In the genomic region with DNA sequence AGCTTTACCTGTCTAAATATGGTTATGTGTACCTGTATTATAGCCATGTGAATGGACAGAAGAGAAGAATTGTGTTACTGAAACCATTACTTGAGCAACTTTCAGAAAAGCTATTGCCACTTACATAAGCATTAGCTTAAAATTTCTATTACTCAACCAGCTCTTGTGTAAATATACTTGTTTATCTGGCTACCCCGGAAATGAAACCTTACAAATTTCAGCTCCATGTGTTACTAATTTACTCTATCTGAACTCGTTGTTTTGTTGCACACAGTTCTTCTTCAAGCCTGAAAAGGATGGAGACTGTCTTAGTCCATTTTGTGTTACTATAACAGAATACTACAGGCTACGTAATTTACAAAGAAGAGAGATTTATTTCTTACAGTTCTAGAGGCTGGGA, we compare ENCODE assay signal across 1 cellular context.
TF ChIP-seq lines count a peak whose summit lies in the region.

No MANE protein-coding gene starts in this region.

TF ChIP-seq in HepG2, 621 proteins besides CTCF, POLR2A, EP300 and RAD21:
- TF ChIP-seq, protein P1, sequence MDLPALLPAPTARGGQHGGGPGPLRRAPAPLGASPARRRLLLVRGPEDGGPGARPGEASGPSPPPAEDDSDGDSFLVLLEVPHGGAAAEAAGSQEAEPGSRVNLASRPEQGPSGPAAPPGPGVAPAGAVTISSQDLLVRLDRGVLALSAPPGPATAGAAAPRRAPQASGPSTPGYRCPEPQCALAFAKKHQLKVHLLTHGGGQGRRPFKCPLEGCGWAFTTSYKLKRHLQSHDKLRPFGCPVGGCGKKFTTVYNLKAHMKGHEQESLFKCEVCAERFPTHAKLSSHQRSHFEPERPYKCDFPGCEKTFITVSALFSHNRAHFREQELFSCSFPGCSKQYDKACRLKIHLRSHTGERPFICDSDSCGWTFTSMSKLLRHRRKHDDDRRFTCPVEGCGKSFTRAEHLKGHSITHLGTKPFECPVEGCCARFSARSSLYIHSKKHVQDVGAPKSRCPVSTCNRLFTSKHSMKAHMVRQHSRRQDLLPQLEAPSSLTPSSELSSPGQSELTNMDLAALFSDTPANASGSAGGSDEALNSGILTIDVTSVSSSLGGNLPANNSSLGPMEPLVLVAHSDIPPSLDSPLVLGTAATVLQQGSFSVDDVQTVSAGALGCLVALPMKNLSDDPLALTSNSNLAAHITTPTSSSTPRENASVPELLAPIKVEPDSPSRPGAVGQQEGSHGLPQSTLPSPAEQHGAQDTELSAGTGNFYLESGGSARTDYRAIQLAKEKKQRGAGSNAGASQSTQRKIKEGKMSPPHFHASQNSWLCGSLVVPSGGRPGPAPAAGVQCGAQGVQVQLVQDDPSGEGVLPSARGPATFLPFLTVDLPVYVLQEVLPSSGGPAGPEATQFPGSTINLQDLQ (CRISPR knock-in tag; IDR thresholded peaks at IDR 0.05), result no peak
- TF ChIP-seq ZNF761 (CRISPR knock-in tag; conservative IDR thresholded peaks at IDR 0.05) (no peak), ZBTB25 (CRISPR knock-in tag; IDR thresholded peaks at IDR 0.05) (no peak), TEAD2 (CRISPR knock-in tag; IDR thresholded peaks at IDR 0.05) (no peak), GABPA (IDR thresholded peaks at IDR 0.05; ENCODE audit: low read depth, low read length) (no peak), GABPA (CRISPR knock-in tag; IDR thresholded peaks at IDR 0.05; ENCODE audit: low read depth) (peak; percentile 42; the same call in 1 of the 2 replicates)
- TF ChIP-seq, protein P2, sequence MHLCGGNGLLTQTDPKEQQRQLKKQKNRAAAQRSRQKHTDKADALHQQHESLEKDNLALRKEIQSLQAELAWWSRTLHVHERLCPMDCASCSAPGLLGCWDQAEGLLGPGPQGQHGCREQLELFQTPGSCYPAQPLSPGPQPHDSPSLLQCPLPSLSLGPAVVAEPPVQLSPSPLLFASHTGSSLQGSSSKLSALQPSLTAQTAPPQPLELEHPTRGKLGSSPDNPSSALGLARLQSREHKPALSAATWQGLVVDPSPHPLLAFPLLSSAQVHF (CRISPR knock-in tag; IDR thresholded peaks at IDR 0.05), result no peak
- TF ChIP-seq, protein P3, sequence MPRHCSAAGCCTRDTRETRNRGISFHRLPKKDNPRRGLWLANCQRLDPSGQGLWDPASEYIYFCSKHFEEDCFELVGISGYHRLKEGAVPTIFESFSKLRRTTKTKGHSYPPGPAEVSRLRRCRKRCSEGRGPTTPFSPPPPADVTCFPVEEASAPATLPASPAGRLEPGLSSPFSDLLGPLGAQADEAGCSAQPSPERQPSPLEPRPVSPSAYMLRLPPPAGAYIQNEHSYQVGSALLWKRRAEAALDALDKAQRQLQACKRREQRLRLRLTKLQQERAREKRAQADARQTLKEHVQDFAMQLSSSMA (CRISPR knock-in tag; IDR thresholded peaks at IDR 0.05), result no peak
TF ChIP-seq in HepG2: peak in this region for 1.
